Comparison of ENCODE assay signal across 25 cellular contexts in the genomic region with DNA sequence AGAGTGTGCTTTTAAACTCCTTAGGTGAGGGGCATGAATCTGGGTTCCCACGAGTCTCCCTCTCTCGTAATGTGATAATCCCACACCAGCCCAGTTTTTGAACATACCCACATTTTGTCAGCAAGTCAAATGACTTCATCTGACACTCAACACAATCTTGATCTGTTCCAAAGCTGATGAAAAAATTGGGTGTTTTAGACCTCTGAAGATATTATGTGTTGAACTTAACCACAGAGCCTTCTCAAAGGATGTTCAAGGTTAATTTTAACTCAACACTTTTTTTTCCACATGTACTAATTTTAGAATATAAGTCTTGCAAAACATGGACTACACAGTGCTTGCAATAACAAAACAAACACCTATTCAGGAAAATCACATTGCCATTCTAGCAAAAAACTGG.
"Had no signal": no experiment of that assay in that cellular context is flagged by ENCODE, and none has a peak within 500 bp of the region (broad histone marks: within the 10 kb centered on the region; RNA-seq: fewer than 3 reads in every experiment).

No MANE protein-coding gene starts in this region.

- DNase-seq: activated CD4-positive, alpha-beta T cell treated with anti-CD3 and anti-CD28 coated beads, Interleukin-2, amount 50 U/mL, for 1 hour; activated CD8-positive, alpha-beta memory T cell treated with anti-CD3 and anti-CD28 coated beads for 24 hours; activated CD8-positive, alpha-beta memory T cell treated with anti-CD3 and anti-CD28 coated beads, Interleukin-2, amount 50 U/mL, for 4 hours; activated naive CD4-positive, alpha-beta T cell treated with Interleukin-2 at 50 U/mL for 16 hours; activated T-cell treated with anti-CD3 and anti-CD28 coated beads, Interleukin-2, amount 50 U/mL, for 24 hours; anterior cingulate cortex; caudate nucleus; dermis blood vessel endothelial cell; effector CD8-positive, alpha-beta T cell; foreskin melanocyte; glutamatergic neuron; hippocampal formation; left ventricle myocardium inferior; mammary epithelial cell; midbrain; stimulated activated CD4-positive, alpha-beta T cell treated with anti-CD3 and anti-CD28 coated beads, Interleukin-2, amount 100 ng/mL, for 48 hours had no signal

- H3K4me2 ChIP-seq: neural progenitor cell had no signal

- H3K9me3 Mint-ChIP-seq: activated T-cell treated with anti-CD3 and anti-CD28 coated beads, Interleukin-2, amount 50 U/mL, for 24 hours; neural progenitor cell; type B pancreatic cell had no signal

- ATAC-seq: activated CD4-positive, CD25-positive, alpha-beta regulatory T cell treated with anti-CD3 and anti-CD28 coated beads, Interleukin-2, amount 50 U/mL, for 24 hours; SK-N-SH treated with all-trans-retinoic acid at 6 μM for 48 hours had no signal

- H3K36me3 Mint-ChIP-seq: brain, neural progenitor cell, type B pancreatic cell had no signal

- H3K4me1 Mint-ChIP-seq: neural progenitor cell had no signal

- H3K36me3 ChIP-seq: left ventricle myocardium inferior, neural progenitor cell, thoracic aorta had no signal

- H3K27ac Mint-ChIP-seq: activated T-cell treated with anti-CD3 and anti-CD28 coated beads, Interleukin-2, amount 50 U/mL, for 24 hours; neural progenitor cell; progenitor cell of endocrine pancreas; T-helper 2 cell treated with Interferon-gamma antibody and Interleukin-4, amounts not matched to agents 5 μg/mL and 100 μg/mL, for 36 hours; type B pancreatic cell had no signal

- H3K4me3 ChIP-seq: left ventricle myocardium inferior, neural progenitor cell, thoracic aorta had no signal

- H3K27ac ChIP-seq: left ventricle myocardium inferior, neural progenitor cell, thoracic aorta, VCaP had no signal

- H3K9me3 ChIP-seq: left ventricle myocardium inferior, thoracic aorta had no signal

- H3K4me3 Mint-ChIP-seq: activated T-cell treated with anti-CD3 and anti-CD28 coated beads, Interleukin-2, amount 50 U/mL, for 24 hours; brain; neural progenitor cell; T-helper 2 cell treated with Interferon-gamma antibody and Interleukin-4, amounts not matched to agents 5 μg/mL and 100 μg/mL, for 36 hours; type B pancreatic cell had no signal

- H3K27me3 ChIP-seq: neural progenitor cell had no signal

- H3K27me3 Mint-ChIP-seq: activated T-cell treated with anti-CD3 and anti-CD28 coated beads, Interleukin-2, amount 50 U/mL, for 24 hours; type B pancreatic cell had no signal

- H3K9ac ChIP-seq: neural progenitor cell had no signal
